Comparison of ENCODE assay signal across 14 cellular contexts in the genomic region with DNA sequence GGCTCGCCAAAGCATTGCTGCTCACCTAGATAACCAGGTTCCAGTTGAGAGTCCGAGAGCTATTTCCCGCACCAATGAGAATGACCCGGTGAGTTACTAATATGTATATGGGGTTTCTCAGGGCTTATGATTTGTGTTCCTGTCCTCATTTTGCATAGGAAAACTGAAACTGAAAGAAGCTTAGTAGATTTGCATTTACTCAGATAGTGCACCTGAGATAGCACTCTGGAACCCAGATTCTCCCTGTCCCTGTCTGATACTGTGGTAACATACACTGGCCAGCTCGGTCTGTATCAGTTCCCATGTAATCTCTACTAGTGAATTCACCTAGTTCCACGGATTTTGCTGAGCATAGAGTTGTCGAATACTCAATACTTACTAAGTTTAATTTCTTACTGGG. TPM values are rescaled to one million over a fixed set of nuclear protein-coding genes. Genes with fewer than 3 reads are reported as not detected.
DNase-seq lines count a peak whose midpoint lies in the region; ATAC-seq and TF ChIP-seq lines count a peak whose summit lies in the region.
"Had no signal": no experiment of that assay in that cellular context is flagged by ENCODE, and none has a peak within 500 bp of the region (broad histone marks: within the 10 kb centered on the region; RNA-seq: fewer than 3 reads in every experiment).

No MANE protein-coding gene starts in this region.

- peaks cover 39% of the 10 kb centered on the region for H3K36me3 Mint-ChIP-seq in brain

- H3K4me3 Mint-ChIP-seq in brain, result no peak overlapping the region

- ATAC-seq in GM19463 (IDR thresholded peaks at IDR 0.05; ENCODE audit: unreplicated experiment) (peak; percentile 79), HG03097 (IDR thresholded peaks at IDR 0.05; ENCODE audit: low FRiP score, unreplicated experiment) (peak; percentile 53), GM19035 (IDR thresholded peaks at IDR 0.05; ENCODE audit: unreplicated experiment) (no peak)
- ATAC-seq: foreskin keratinocyte had no signal

- no peaks in the 10 kb centered on the region for H3K27me3 Mint-ChIP-seq in brain

- H3K27ac Mint-ChIP-seq in brain, result peak overlapping the region in 3 of 5 experiments; percentile 89 to 98 (median 98)

- DNase-seq in GM13977 (ENCODE audit: low spot score) (peak; percentile 67), activated gamma-delta T cell (lab: John Stamatoyannopoulos, UW) (no peak), NCI-H510A treated with DMSO at 0.1 percent for 48 hours (lab: John Stamatoyannopoulos, UW) (no peak), NCI-H1105 (lab: John Stamatoyannopoulos, UW) (no peak)
- DNase-seq: activated naive CD4-positive, alpha-beta T cell treated with Interleukin-2 at 50 U/mL for 16 hours; effector CD8-positive, alpha-beta T cell; foreskin keratinocyte; NCI-H1048; NCI-H345; PC-9 had no signal

- H3K9me3 Mint-ChIP-seq in brain, result no peaks in the 10 kb centered on the region

- in situ Hi-C loops in GM13977 (cut with MboI; ENCODE audit: low pct_unique_long_range_greater_than_20kb, low sequenced_read_pairs, unreplicated experiment), result no loop called here

- no peak for TF ChIP-seq CTCF in GM13977 (IDR thresholded peaks at IDR 0.05; ENCODE audit: extremely low read depth, insufficient read depth, missing control alignments)
- TF ChIP-seq CTCF in brain (conservative IDR thresholded peaks at IDR 0.05), result no peak

- H3K4me1 Mint-ChIP-seq in brain, result peaks cover 58% of the 10 kb centered on the region

RNA-seq across cellular contexts. Expression of a gene that starts 28.1 kb away (rescaled TPM):
- 82.4 TPM for polyA plus RNA-seq in brain (ENCODE audit: insufficient read depth, low read depth, low replicate concordance)

RNA-seq across cellular contexts. Expression of a gene that starts 28.5 kb away (rescaled TPM):
- polyA plus RNA-seq in brain (ENCODE audit: insufficient read depth, low read depth, low replicate concordance), result 70.1 TPM
